In genomic region chr7:128476402-128477335, GRCh38 we compare ENCODE assay signal across 1 cellular context.
TF ChIP-seq lines count a peak whose summit lies in the region.

METTL2B (plus strand) TSS chr7:128476748; CDS start chr7:128476766, 18 bp downstream.

TF ChIP-seq in HepG2, 621 proteins besides CTCF, POLR2A, EP300 and RAD21 (continued from another document):
- TF ChIP-seq ZNF710 (CRISPR knock-in tag; IDR thresholded peaks at IDR 0.05; ENCODE audit: borderline replicate concordance) (peak; percentile 53; the same call in 1 of the 2 replicates), ZBTB2 (CRISPR knock-in tag; IDR thresholded peaks at IDR 0.05; ENCODE audit: low read depth) (peak; percentile 65), E2F1 (CRISPR knock-in tag; IDR thresholded peaks at IDR 0.05) (peak; percentile 96), GZF1 (CRISPR knock-in tag; IDR thresholded peaks at IDR 0.05) (0 out of 2 replicates have a peak, but pooled peaks have one; percentile 44), NCOA2 (CRISPR knock-in tag; IDR thresholded peaks at IDR 0.05) (peak; percentile 39; the same call in 1 of the 2 replicates), ZNF224 (CRISPR knock-in tag; IDR thresholded peaks at IDR 0.05) (0 out of 2 replicates have a peak, but pooled peaks have one; percentile 30), ESRRA (CRISPR knock-in tag; IDR thresholded peaks at IDR 0.05; ENCODE audit: low read depth) (0 out of 2 replicates have a peak, but pooled peaks have one; percentile 34), ZIK1 (CRISPR knock-in tag; IDR thresholded peaks at IDR 0.05; ENCODE audit: borderline replicate concordance, low read depth) (peak; percentile 81; the same call in 1 of the 2 replicates), ZNF781 (CRISPR knock-in tag; IDR thresholded peaks at IDR 0.05; ENCODE audit: borderline replicate concordance, not compliant biosample characterization) (peak; percentile 71), MYPOP (CRISPR knock-in tag; IDR thresholded peaks at IDR 0.05) (peak; percentile 57; the same call in 1 of the 2 replicates), CSRNP1 (CRISPR knock-in tag; IDR thresholded peaks at IDR 0.05) (peak; percentile 32), ZNF891 (CRISPR knock-in tag; IDR thresholded peaks at IDR 0.05) (peak; percentile 68; the same call in 1 of the 2 replicates), SALL2 (CRISPR knock-in tag; IDR thresholded peaks at IDR 0.05) (peak; percentile 73; the same call in 1 of the 2 replicates), REPIN1 (CRISPR knock-in tag; IDR thresholded peaks at IDR 0.05; ENCODE audit: borderline replicate concordance, low read depth) (peak; percentile 62; the same call in 1 of the 2 replicates), SIX1 (CRISPR knock-in tag; IDR thresholded peaks at IDR 0.05; ENCODE audit: borderline replicate concordance) (peak; percentile 69; the same call in 1 of the 2 replicates), ZNF543 (CRISPR knock-in tag; IDR thresholded peaks at IDR 0.05) (0 out of 2 replicates have a peak, but pooled peaks have one; percentile 32), RFXAP (CRISPR knock-in tag; IDR thresholded peaks at IDR 0.05; ENCODE audit: borderline replicate concordance) (peak; percentile 46; the same call in 1 of the 2 replicates), ZNF777 (CRISPR knock-in tag; IDR thresholded peaks at IDR 0.05) (peak; percentile 54), KDM3A (CRISPR knock-in tag; IDR thresholded peaks at IDR 0.05; ENCODE audit: low read depth) (0 out of 2 replicates have a peak, but pooled peaks have one; percentile 42), HMGXB4 (CRISPR knock-in tag; IDR thresholded peaks at IDR 0.05; ENCODE audit: borderline replicate concordance in 1 of 2, low read depth in 1 of 2) (peak; percentile 92 to 93), PRDM15 (CRISPR knock-in tag; IDR thresholded peaks at IDR 0.05) (peak; percentile 76), ZSCAN12 (CRISPR knock-in tag; IDR thresholded peaks at IDR 0.05) (0 out of 2 replicates have a peak, but pooled peaks have one; percentile 66), KAT7 (CRISPR knock-in tag; IDR thresholded peaks at IDR 0.05; ENCODE audit: borderline replicate concordance) (peak; percentile 19; the same call in 1 of the 2 replicates), ZNF615 (CRISPR knock-in tag; IDR thresholded peaks at IDR 0.05; ENCODE audit: borderline replicate concordance) (peak; percentile 30; the same call in 1 of the 2 replicates), AGO1 (IDR thresholded peaks at IDR 0.05; ENCODE audit: low read depth, low read length, poor library complexity, severe bottlenecking) (peak; percentile 80), TAF1 (CRISPR knock-in tag; IDR thresholded peaks at IDR 0.05) (peak; percentile 79; the same call in 1 of the 2 replicates), KLF9 (CRISPR knock-in tag; IDR thresholded peaks at IDR 0.05; ENCODE audit: low read depth) (0 out of 2 replicates have a peak, but pooled peaks have one; percentile 90), CREB1 (IDR thresholded peaks at IDR 0.05) (peak; percentile 41; the same call in 1 of the 2 replicates), CREB1 (CRISPR knock-in tag; IDR thresholded peaks at IDR 0.05) (peak; percentile 90), TEAD3 (CRISPR knock-in tag; optimal IDR thresholded peaks at IDR 0.05; ENCODE audit: borderline replicate concordance) (peak; percentile 45)
